Comparison of ENCODE assay signal across 11 cellular contexts in genomic region chr19:54388803-54389144, GRCh38. TPM values are rescaled to one million over a fixed set of nuclear protein-coding genes. Genes with fewer than 3 reads are reported as not detected.
DNase-seq lines count a peak whose midpoint lies in the region; ATAC-seq and TF ChIP-seq lines count a peak whose summit lies in the region.
"Had no signal": no experiment of that assay in that cellular context is flagged by ENCODE, and none has a peak within 500 bp of the region (broad histone marks: within the 10 kb centered on the region; RNA-seq: fewer than 3 reads in every experiment).

No MANE protein-coding gene starts in this region.

- H3K4me3 ChIP-seq in iPS-15b (ENCODE audit: low read depth, low read length): peak overlapping the region; percentile 33
- H3K4me3 ChIP-seq in stomach: peak overlapping the region; percentile 15 to 38 (median 32)
- H3K4me3 ChIP-seq: mucosa of descending colon had no signal

- TF ChIP-seq POLR2A in stomach (IDR thresholded peaks at IDR 0.05): no peak

- H3K9ac ChIP-seq in iPS-15b (ENCODE audit: low read depth, low read length): no peak overlapping the region

- intact Hi-C loops in stomach (cut with DNase I; ENCODE audit: low total_unique reads): no loop called here

- no peak for TF ChIP-seq CTCF in stomach (IDR thresholded peaks at IDR 0.05)

- H3K27me3 ChIP-seq in iPS-15b (ENCODE audit: control insufficient read depth, insufficient read depth, low read length) (peaks cover 19% of the 10 kb centered on the region), stomach (peaks cover 0 to 83% (median 14%) of the 10 kb centered on the region in 3 donors)

- TF ChIP-seq EP300 in stomach (IDR thresholded peaks at IDR 0.05): no peak

- no peak for DNase-seq in activated T-cell treated with anti-CD3 and anti-CD28 coated beads, Interleukin-2, amount 50 U/mL, for 4 hours
- no peak for DNase-seq in activated T-cell treated with anti-CD3 and anti-CD28 coated beads, Interleukin-2, amount 50 U/mL, for 1 hour
- DNase-seq in T-helper 17 cell (no peak), stomach (no peak), midbrain (lab: John Stamatoyannopoulos, UW) (no peak), H4 (ENCODE audit: low spot score) (no peak)
- DNase-seq in effector CD8-positive, alpha-beta T cell (lab: John Stamatoyannopoulos, UW): no peak

- H3K36me3 ChIP-seq in iPS-15b (ENCODE audit: control insufficient read depth, insufficient read depth, low read length) (no peaks in the 10 kb centered on the region), stomach (no peaks in the 10 kb centered on the region)

- H3K4me3 Mint-ChIP-seq in activated T-cell treated with anti-CD3 and anti-CD28 coated beads, Interleukin-2, amount 50 U/mL, for 4 hours: peak overlapping the region; percentile 83
- peak overlapping the region; percentile 100 for H3K4me3 Mint-ChIP-seq in T-helper 17 cell

- H3K36me3 Mint-ChIP-seq in activated T-cell treated with anti-CD3 and anti-CD28 coated beads, Interleukin-2, amount 50 U/mL, for 4 hours (ENCODE audit: insufficient read depth): no peaks in the 10 kb centered on the region
- peaks cover 2% of the 10 kb centered on the region for H3K36me3 Mint-ChIP-seq in T-helper 17 cell (ENCODE audit: low read depth)

- WGBS in stomach, 5 donors: 34 to 46% (median 40%) methylated on average over 9 of the region's 9 CpGs

- no peaks in the 10 kb centered on the region for H3K27me3 Mint-ChIP-seq in activated T-cell treated with anti-CD3 and anti-CD28 coated beads, Interleukin-2, amount 50 U/mL, for 4 hours (ENCODE audit: low read depth)
- peaks cover 5% of the 10 kb centered on the region for H3K27me3 Mint-ChIP-seq in T-helper 17 cell

- H3K27ac ChIP-seq in stomach: peak overlapping the region in 4 of 5 donors; percentile 7 to 72 (median 42)

- H3K27ac Mint-ChIP-seq in T-helper 17 cell: peak overlapping the region; percentile 96

- peaks cover 5% of the 10 kb centered on the region for H3K4me1 ChIP-seq in iPS-15b (ENCODE audit: control insufficient read depth, insufficient read depth, low read length)
- H3K4me1 ChIP-seq in stomach: peaks cover 0 to 36% (median 5%) of the 10 kb centered on the region in 4 donors

- H3K4me1 Mint-ChIP-seq in activated T-cell treated with anti-CD3 and anti-CD28 coated beads, Interleukin-2, amount 50 U/mL, for 4 hours (ENCODE audit: low read depth): peaks cover 41% of the 10 kb centered on the region
- H3K4me1 Mint-ChIP-seq in T-helper 17 cell: peaks cover 36% of the 10 kb centered on the region

- ATAC-seq in activated T-cell treated with anti-CD3 and anti-CD28 coated beads, Interleukin-2, amount 50 U/mL, for 4 hours: peak in 1 of 2 donors; percentile 56
- ATAC-seq in T-helper 17 cell: no peak

- H3K9me3 ChIP-seq in T-helper 17 cell (ENCODE audit: control insufficient read depth, low read length, poor library complexity, severe bottlenecking) (no peaks in the 10 kb centered on the region), iPS-15b (ENCODE audit: control insufficient read depth, insufficient read depth, low read length) (no peaks in the 10 kb centered on the region), stomach (no peaks in the 10 kb centered on the region)
- H3K9me3 ChIP-seq: mucosa of descending colon had no signal

- H3K9me3 Mint-ChIP-seq in activated T-cell treated with anti-CD3 and anti-CD28 coated beads, Interleukin-2, amount 50 U/mL, for 4 hours: no peaks in the 10 kb centered on the region

RNA-seq across cellular contexts. Expression of gene LAIR1, which starts 24.0 kb away (rescaled TPM):
- total RNA-seq in activated T-cell treated with anti-CD3 and anti-CD28 coated beads, Interleukin-2, amount 50 U/mL, for 4 hours: 1 to 10 TPM; 4.7 to 6.1 (median 5.5) TPM
- total RNA-seq in T-helper 17 cell: 10 to 100 TPM; 21.5 to 22.2 TPM
- 1 to 10 TPM in 4 of 5 donors, under 1 TPM in 1; 0.87 to 9.1 (median 1.3) TPM for total RNA-seq in stomach
- 1 to 10 TPM; 4.1 to 6.1 (median 5.4) TPM for polyA plus RNA-seq in stomach
- 0.46 and 1.5 TPM in 2 replicates for total RNA-seq in H4 (2014; rRNA removed; shearing (Covaris generic))
- total RNA-seq: fibroblast of lung had no signal
- polyA plus RNA-seq: fibroblast of lung had no signal

RNA-seq across cellular contexts. Expression of gene TTYH1, which starts 26.5 kb away (rescaled TPM):
- under 1 TPM in 1 of 3 donors, not detected in 2; 0.46 TPM for total RNA-seq in activated T-cell treated with anti-CD3 and anti-CD28 coated beads, Interleukin-2, amount 50 U/mL, for 4 hours
- total RNA-seq in T-helper 17 cell (not detected), stomach (10 to 100 TPM in 1 of 5 donors, 1 to 10 TPM in 2, not detected in 2; 2.3 to 12.9 (median 7.0) TPM)
- polyA plus RNA-seq in stomach: 1 to 10 TPM in 1 of 3 donors, under 1 TPM in 1, not detected in 1; 0.12 to 1.4 TPM
- not detected in 2 replicates for total RNA-seq in H4 (2014; rRNA removed; shearing (Covaris generic))
- total RNA-seq: fibroblast of lung had no signal
- polyA plus RNA-seq: fibroblast of lung had no signal

RNA-seq across cellular contexts. Expression of gene LILRA4, which starts 49.8 kb away (rescaled TPM):
- not detected for total RNA-seq in activated T-cell treated with anti-CD3 and anti-CD28 coated beads, Interleukin-2, amount 50 U/mL, for 4 hours
- total RNA-seq in T-helper 17 cell: under 1 TPM in 1 of 2 donors, not detected in 1; 0.86 TPM
- total RNA-seq in stomach: not detected
- polyA plus RNA-seq in stomach: not detected
- not detected in 2 replicates for total RNA-seq in H4 (2014; rRNA removed; shearing (Covaris generic))
- total RNA-seq: fibroblast of lung, mucosa of descending colon, Right ventricle myocardium superior had no signal
- polyA plus RNA-seq: fibroblast of lung had no signal
